Comparison of ENCODE assay signal across 34 cellular contexts in genomic region chr10:2688958-2689357, GRCh38.
"Had no signal": no experiment of that assay in that cellular context is flagged by ENCODE, and none has a peak within 500 bp of the region (broad histone marks: within the 10 kb centered on the region; RNA-seq: fewer than 3 reads in every experiment).

No MANE protein-coding gene starts in this region.

- H3K9me3 ChIP-seq: MG63 had no signal

- H3K27me3 ChIP-seq: MG63 had no signal

- H3K36me3 ChIP-seq: MG63 had no signal

- H3K4me3 ChIP-seq: MG63 had no signal

- DNase-seq: Karpas-422, Kasumi-1, MG63, MM.1S, MV-4-11, NCI-H1048, NCI-H1092, NCI-H1092 treated with DMSO at 0.1 percent for 48 hours, NCI-H1105, NCI-H1105 treated with DMSO at 0.1 percent for 48 hours, NCI-H1417, NCI-H1417 treated with DMSO at 0.1 percent for 48 hours, NCI-H1436, NCI-H1436 treated with DMSO at 0.1 percent for 48 hours, NCI-H146, NCI-H1694, NCI-H1694 treated with DMSO at 0.1 percent for 48 hours, NCI-H187, NCI-H187 treated with DMSO at 0.1 percent for 48 hours, NCI-H1930, NCI-H2029, NCI-H2029 treated with DMSO at 0.1 percent for 48 hours, NCI-H2081, NCI-H2081 treated with DMSO at 0.1 percent for 48 hours, NCI-H2107, NCI-H2171, NCI-H2171 treated with DMSO at 0.1 percent for 48 hours, NCI-H2227 treated with DMSO at 0.1 percent for 48 hours, NCI-H226, NCI-H345, NCI-H446, NCI-H446 treated with DMSO at 0.1 percent for 48 hours, NCI-H510A, NCI-H510A treated with DMSO at 0.1 percent for 48 hours had no signal
